28 cellular contexts compared by ENCODE assay signal in the genomic region with DNA sequence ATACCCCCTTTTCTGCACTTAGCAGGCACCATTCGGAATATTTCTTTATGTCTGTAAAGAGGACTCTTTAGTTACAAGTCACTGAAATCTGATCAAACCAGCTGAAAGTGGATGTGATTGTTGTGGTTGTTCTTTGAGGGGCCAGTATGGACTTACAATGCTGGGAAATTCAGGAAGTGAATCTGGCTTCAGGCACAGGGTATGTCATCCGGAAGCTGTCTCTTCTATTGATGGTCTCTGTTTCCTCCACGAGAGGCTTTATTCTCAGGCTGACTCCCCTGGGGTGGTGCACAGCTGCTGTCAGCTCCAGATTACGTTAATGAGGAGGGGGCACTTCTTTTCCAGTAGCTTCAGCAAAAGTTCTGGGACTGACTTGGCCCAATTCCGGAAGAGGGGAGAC.
DNase-seq lines count a peak whose midpoint lies in the region; ATAC-seq and TF ChIP-seq lines count a peak whose summit lies in the region.
"Had no signal": no experiment of that assay in that cellular context is flagged by ENCODE, and none has a peak within 500 bp of the region (broad histone marks: within the 10 kb centered on the region; RNA-seq: fewer than 3 reads in every experiment).

No MANE protein-coding gene starts in this region.

- no peak overlapping the region for H3K9ac ChIP-seq in SK-N-MC (ENCODE audit: insufficient read length)

- no peak for TF ChIP-seq CTCF in A673 (conservative IDR thresholded peaks at IDR 0.05; ENCODE audit: low read depth, low read length)
- no peak for TF ChIP-seq CTCF in right lobe of liver (IDR thresholded peaks at IDR 0.05)

- H3K27me3 ChIP-seq in A673 (replicated peaks; ENCODE audit: insufficient read depth, low read depth, low read length, poor library complexity) (no peaks in the 10 kb centered on the region), right lobe of liver (no peaks in the 10 kb centered on the region)
- H3K27me3 ChIP-seq: brain microvascular endothelial cell, spleen, testis had no signal

- peaks cover 17% of the 10 kb centered on the region for H3K4me1 ChIP-seq in A673 (ENCODE audit: insufficient read depth, low read length, poor library complexity, severe bottlenecking)
- no peaks in the 10 kb centered on the region for H3K4me1 ChIP-seq in right lobe of liver
- H3K4me1 ChIP-seq: A549, SJCRH30, spleen, testis had no signal

- no peak for TF ChIP-seq POLR2A in right lobe of liver (IDR thresholded peaks at IDR 0.05)

- H3K9me3 ChIP-seq in A673 (ENCODE audit: low read depth, low read length, poor library complexity, severe bottlenecking) (no peaks in the 10 kb centered on the region), SK-N-MC (ENCODE audit: low read depth, low read length) (no peaks in the 10 kb centered on the region), right lobe of liver (no peaks in the 10 kb centered on the region)
- H3K9me3 ChIP-seq: A549, SJCRH30, spleen, testis had no signal

- CTCF ChIA-PET in A673 (lab: Charles Lee) = no interaction called here

- H3K27ac ChIP-seq in A673 (ENCODE audit: low read depth, low read length, poor library complexity, severe bottlenecking) = peak overlapping the region; percentile 56
- peak overlapping the region; percentile 10 for H3K27ac ChIP-seq in SK-N-MC
- H3K27ac ChIP-seq in right lobe of liver = no peak overlapping the region
- H3K27ac ChIP-seq: A549, brain microvascular endothelial cell, SJCRH30, spleen, testis had no signal

- ATAC-seq in HG02610 (IDR thresholded peaks at IDR 0.05; ENCODE audit: unreplicated experiment) = peak; percentile 72
- no peak for ATAC-seq in GM19328 (IDR thresholded peaks at IDR 0.05; ENCODE audit: unreplicated experiment)
- ATAC-seq in GM21423 (IDR thresholded peaks at IDR 0.05; ENCODE audit: unreplicated experiment) = no peak
- no peak for ATAC-seq in right lobe of liver
- ATAC-seq in HG02642 (IDR thresholded peaks at IDR 0.05; ENCODE audit: poor library complexity, unreplicated experiment) = no peak
- ATAC-seq: A549; HCT116; stimulated activated naive CD8-positive, alpha-beta T cell treated with anti-CD3 and anti-CD28 coated beads, Interleukin-15, Interleukin-2, amounts not matched to agents 100 U/mL and 50 U/mL, for 24 hours had no signal

- WGBS in right lobe of liver (ENCODE audit: insufficient coverage, low coverage, low lambda C conversion rate, missing lambda C conversion rate) = 41% methylated on average over 5 of the region's 5 CpGs

- peak; percentile 41 for DNase-seq in A673 (ENCODE audit: low spot score)
- DNase-seq in SK-N-MC (ENCODE audit: low read depth, low spot score) = no peak
- peak; percentile 38 for DNase-seq in medulla oblongata (ENCODE audit: extremely low spot score)
- DNase-seq in right lobe of liver = no peak
- DNase-seq: activated B cell treated with CpG ODN at 0.5 μM for 24 hours; activated CD4-positive, alpha-beta T cell treated with anti-CD3 and anti-CD28 coated beads, Interleukin-2, amount 10 ng/mL, durations not matched to agents 7 days and 5 days; amniotic stem cell; brain microvascular endothelial cell; hypothalamus; immature natural killer cell; IMR-90; mesenchymal stem cell; NCI-H1417; NCI-H2081 treated with DMSO at 0.1 percent for 48 hours; right cardiac atrium; RPMI8226; SJCRH30; spleen; stimulated activated CD4-positive, alpha-beta T cell treated with anti-CD3 and anti-CD28 coated beads, Interleukin-2, amount 100 ng/mL, for 24 hours; stimulated activated naive CD8-positive, alpha-beta T cell treated with anti-CD3 and anti-CD28 coated beads, Interleukin-15, Interleukin-2, amounts not matched to agents 100 U/mL and 50 U/mL, for 24 hours; T1000; testis had no signal

- H3K4me3 ChIP-seq in A673 (ENCODE audit: low read depth, low read length, poor library complexity, severe bottlenecking) (no peak overlapping the region), SK-N-MC (peak overlapping the region; percentile 30), right lobe of liver (no peak overlapping the region)
- H3K4me3 ChIP-seq: A549, SJCRH30, spleen, testis had no signal

- POLR2A ChIA-PET in A673 (lab: Charles Lee; ENCODE audit: low non-redundant PET) = no interaction called here

- no TSS peak for BruUV-seq in A673 (replicated peaks; lab: Mats Ljungman, UMichigan)

- intact Hi-C loops in A673 (cut with micrococcal nuclease; ENCODE audit: unreplicated experiment) (no loop called here), right lobe of liver (cut with DNase I) (no loop called here)

- H3K36me3 ChIP-seq in A673 (ENCODE audit: insufficient read depth, low read length, poor library complexity, severe bottlenecking) = no peaks in the 10 kb centered on the region
- no peaks in the 10 kb centered on the region for H3K36me3 ChIP-seq in SK-N-MC (ENCODE audit: insufficient read depth, low read length)
- H3K36me3 ChIP-seq in right lobe of liver = no peaks in the 10 kb centered on the region
- H3K36me3 ChIP-seq: brain microvascular endothelial cell, SJCRH30, spleen had no signal

Comparison
In these comparisons a context has a peak if more than half of its experiments do, and no peak if none do; other contexts are left out.
1. DNase-seq: peak in A673 (single experiment) and medulla oblongata (single experiment); none in SK-N-MC (single experiment) and right lobe of liver (0 of 3).
2. H3K27ac ChIP-seq: peak in A673 (single experiment) and SK-N-MC (single experiment); none in right lobe of liver (0 of 3).